8 cellular contexts compared by ENCODE assay signal in genomic region chr2:60551241-60552095, GRCh38. TPM values are rescaled to one million over a fixed set of nuclear protein-coding genes. Genes with fewer than 3 reads are reported as not detected.
DNase-seq lines count a peak whose midpoint lies in the region; ATAC-seq and TF ChIP-seq lines count a peak whose summit lies in the region.

No MANE protein-coding gene starts in this region.

- DNase-seq in Right ventricle myocardium superior = peak; percentile 63
- DNase-seq in cardiac septum (ENCODE audit: low spot score) = no peak
- peak; percentile 66 for DNase-seq in OCI-LY7 (ENCODE audit: low spot score)
- peak; percentile 46 for DNase-seq in dedifferentiated amniotic fluid mesenchymal stem cell (ENCODE audit: extremely low spot score)
- DNase-seq in NCI-H1436 (lab: John Stamatoyannopoulos, UW) = no peak

- peaks cover 74% of the 10 kb centered on the region for H3K79me2 ChIP-seq in OCI-LY7 (ENCODE audit: insufficient read depth, low read depth, low read length)

- BruUV-seq in OCI-LY7 (replicated peaks; lab: Mats Ljungman, UMichigan) = no TSS peak

- no peak for TF ChIP-seq CTCF in OCI-LY7 (conservative IDR thresholded peaks at IDR 0.05; ENCODE audit: low read length)

- intact Hi-C loops in Right ventricle myocardium superior (cut with DNase I) (loop anchor here (5.0 to 10.0 kb wide), 2 partner anchors 214 to 437 kb away; no protein-coding TSS in a partner anchor), cardiac septum (cut with DNase I) (loop anchor here (2.0 to 10.0 kb wide), 5 partner anchors 114 to 1249 kb away; no protein-coding TSS in a partner anchor), OCI-LY7 (cut with micrococcal nuclease; ENCODE audit: unreplicated experiment) (loop anchor here (2.0 to 10.0 kb wide), 5 partner anchors 233 to 1483 kb away; partner anchors contain the start of gene REL)

- ATAC-seq in Right ventricle myocardium superior (ENCODE audit: poor library complexity) = peak; percentile 0
- no peak for ATAC-seq in GM18858 (IDR thresholded peaks at IDR 0.05; ENCODE audit: unreplicated experiment)
- no peak for ATAC-seq in GM19452 (IDR thresholded peaks at IDR 0.05; ENCODE audit: unreplicated experiment)

- H3K9me3 ChIP-seq in OCI-LY7 (ENCODE audit: low read length) (no peaks in the 10 kb centered on the region), mononuclear cell (ENCODE audit: low read depth, low read length) (no peaks in the 10 kb centered on the region)

- H3K4me3 ChIP-seq in OCI-LY7 (ENCODE audit: low read depth, low read length, poor library complexity, severe bottlenecking) (peak overlapping the region; percentile 93), mononuclear cell (ENCODE audit: low read length) (peak overlapping the region; percentile 83)

- no peaks in the 10 kb centered on the region for H3K9me2 ChIP-seq in OCI-LY7 (ENCODE audit: insufficient read depth, low read length)

- peaks cover 36% of the 10 kb centered on the region for H3K36me3 ChIP-seq in OCI-LY7 (ENCODE audit: insufficient read depth, low read length)

- H3K4me2 ChIP-seq in OCI-LY7 (ENCODE audit: low read length) = peak overlapping the region; percentile 100

- peak overlapping the region; percentile 90 for H3K27ac ChIP-seq in OCI-LY7 (ENCODE audit: low read depth, low read length, poor library complexity, severe bottlenecking)

- CTCF ChIA-PET in OCI-LY7 (lab: Charles Lee; ENCODE audit: unreplicated experiment) = interaction anchor here (0.6 to 2.0 kb wide), 3 partner anchors 103 to 197 kb away, joined by 3 to 14 read pairs (median 4); no protein-coding TSS in a partner anchor

- H3K27me3 ChIP-seq in mononuclear cell (ENCODE audit: insufficient read depth, low read length) = peaks cover 19% of the 10 kb centered on the region

- POLR2A ChIA-PET in OCI-LY7 (lab: Charles Lee) = interaction anchor here (0.6 to 4.1 kb wide), 8 partner anchors 10 to 411 kb away, joined by 3 to 31 read pairs (median 5); no protein-coding TSS in a partner anchor

- H3K4me1 ChIP-seq in OCI-LY7 (ENCODE audit: insufficient read depth, low read length, poor library complexity, severe bottlenecking) = peaks cover 20% of the 10 kb centered on the region
- peaks cover 66% of the 10 kb centered on the region for H3K4me1 ChIP-seq in mononuclear cell (ENCODE audit: insufficient read depth, low read length)

- no peaks in the 10 kb centered on the region; the same call in 1 of the 2 replicates for H4K20me1 ChIP-seq in OCI-LY7 (ENCODE audit: insufficient read depth, low read length)

- H2AFZ ChIP-seq in OCI-LY7 (ENCODE audit: low read length) = peak overlapping the region; percentile 1; the same call in 1 of the 2 replicates

RNA-seq across cellular contexts. Expression of gene BCL11A, which starts 2.0 kb away (rescaled TPM):
- total RNA-seq in Right ventricle myocardium superior (31.6 TPM), cardiac septum (16.9 TPM), OCI-LY7 (2022) (163 and 167 TPM in 2 replicates), mononuclear cell (11.2 TPM)
- 54.9 and 64.3 TPM in 2 replicates for total RNA-seq in OCI-LY7 (2014; rRNA removed; shearing (Covaris generic))

Comparison
In these comparisons a context has a peak if more than half of its experiments do, and no peak if none do; other contexts are left out.
1. DNase-seq: peak in Right ventricle myocardium superior (single experiment), OCI-LY7 (single experiment) and dedifferentiated amniotic fluid mesenchymal stem cell (single experiment); none in cardiac septum (single experiment) and NCI-H1436 (single experiment).